ENCODE assay signal across 25 cellular contexts in genomic region chr20:18237682-18238081, GRCh38.
"Had no signal": no experiment of that assay in that cellular context is flagged by ENCODE, and none has a peak within 500 bp of the region (broad histone marks: within the 10 kb centered on the region; RNA-seq: fewer than 3 reads in every experiment).

No MANE protein-coding gene starts in this region.

- H3K4me1 ChIP-seq: stomach, suprapubic skin, testis, thyroid gland, tibial artery, tibial nerve, transverse colon, upper lobe of left lung, upper lobe of right lung, uterus, vagina had no signal

- H3K27ac ChIP-seq: stomach, suprapubic skin, testis, thoracic aorta, thyroid gland, tibial artery, tibial nerve, transverse colon, upper lobe of left lung, upper lobe of right lung, uterus, vagina had no signal

- H3K36me3 ChIP-seq: stomach, suprapubic skin, thoracic aorta, thyroid gland, tibial artery, tibial nerve, transverse colon, upper lobe of left lung, upper lobe of right lung, uterus, vagina had no signal

- H3K27me3 ChIP-seq: stomach, suprapubic skin, testis, thyroid gland, tibial artery, tibial nerve, upper lobe of left lung, upper lobe of right lung, uterus, vagina had no signal

- H3K4me3 ChIP-seq: stomach, suprapubic skin, testis, thoracic aorta, thyroid gland, tibial artery, tibial nerve, transverse colon, upper lobe of left lung, upper lobe of right lung, uterus, vagina had no signal

- ATAC-seq: stimulated activated effector memory CD8-positive, alpha-beta T cell treated with anti-CD3 and anti-CD28 coated beads, Interleukin-12 subunit alpha, Interleukin-12 subunit beta, amount 100 ng/mL, for 72 hours; stimulated activated memory B cell treated with anti-CD40 and anti-IgM and Interleukin-4, amounts not matched to agents 10 μg/mL and 1 μg/mL and 100 μg/mL, for 72 hours; stimulated activated naive B cell treated with anti-CD40 and anti-IgM and Interleukin-4, amounts not matched to agents 10 μg/mL and 1 μg/mL and 100 μg/mL, for 72 hours; stimulated activated naive CD8-positive, alpha-beta T cell treated with anti-CD3 and anti-CD28 coated beads, Interleukin-15, amount 100 ng/mL, for 72 hours; stimulated activated naive CD8-positive, alpha-beta T cell treated with anti-CD3 and anti-CD28 coated beads, Interleukin-15, Interleukin-2, amounts not matched to agents 100 U/mL and 50 U/mL, for 24 hours; upper lobe of right lung had no signal

- H3K9me3 ChIP-seq: suprapubic skin, testis, thoracic aorta, thyroid gland, tibial artery, transverse colon, upper lobe of left lung, upper lobe of right lung, uterus, vagina had no signal

- DNase-seq: stimulated activated CD4-positive, alpha-beta T cell treated with anti-CD3 and anti-CD28 coated beads, Interleukin-2, amount 100 ng/mL, for 48 hours; stimulated activated CD4-positive, alpha-beta T cell treated with anti-CD3 and anti-CD28 coated beads, Interleukin-4, amount 100 ng/mL, for 1 hour; stimulated activated CD4-positive, alpha-beta T cell treated with anti-CD3 and anti-CD28 coated beads, Interleukin-4, amount 100 ng/mL, for 24 hours; stimulated activated CD4-positive, alpha-beta T cell treated with anti-CD3 and anti-CD28 coated beads, Interleukin-4, amount 100 ng/mL, for 4 hours; stimulated activated CD8-positive, alpha-beta memory T cell treated with anti-CD3 and anti-CD28 coated beads, Interleukin-4, amount 100 ng/mL, for 48 hours; stimulated activated naive B cell treated with anti-CD40 and anti-IgM and Interleukin-4, amounts not matched to agents 10 μg/mL and 1 μg/mL and 100 μg/mL, for 72 hours; stimulated activated naive CD4-positive, alpha-beta T cell; stimulated activated naive CD4-positive, alpha-beta T cell treated with Interleukin-2 at 50 U/mL for 16 hours; stimulated activated naive CD8-positive, alpha-beta T cell treated with anti-CD3 and anti-CD28 coated beads, Interleukin-15, amount 100 ng/mL, for 72 hours; stimulated activated naive CD8-positive, alpha-beta T cell treated with anti-CD3 and anti-CD28 coated beads, Interleukin-15, Interleukin-2, amounts not matched to agents 100 U/mL and 50 U/mL, for 24 hours; stomach; substantia nigra; testis; thyroid gland; tibial artery; transverse colon; upper lobe of left lung; upper lobe of right lung; uterus had no signal
